8 cellular contexts compared by ENCODE assay signal in genomic region chr13:26186141-26186870, GRCh38. TPM values are rescaled to one million over a fixed set of nuclear protein-coding genes. Genes with fewer than 3 reads are reported as not detected.
DNase-seq lines count a peak whose midpoint lies in the region; ATAC-seq and TF ChIP-seq lines count a peak whose summit lies in the region.

No MANE protein-coding gene starts in this region.

- H3K4me3 ChIP-seq in epithelial cell of proximal tubule (ENCODE audit: low read depth, low read length): peak overlapping the region; percentile 70

- DNase-seq in COR-L47 (lab: John Stamatoyannopoulos, UW): peak; percentile 96
- peak; percentile 100 for DNase-seq in HT-29 (ENCODE audit: low spot score)
- peak; percentile 91 for DNase-seq in OCI-M1 (lab: John Stamatoyannopoulos, UW)
- DNase-seq in activated T-cell treated with anti-CD3 and anti-CD28 coated beads, Interleukin-2, amount 50 U/mL, for 1 hour: peak; percentile 93
- DNase-seq in epithelial cell of proximal tubule (ENCODE audit: low read depth): peak; percentile 54
- DNase-seq in mucosa of gallbladder (ENCODE audit: low spot score): peak; percentile 90
- peak; percentile 82 for DNase-seq in stimulated activated CD8-positive, alpha-beta memory T cell treated with anti-CD3 and anti-CD28 coated beads, Interleukin-4, amount 100 ng/mL, for 24 hours (ENCODE audit: low read depth)

- ATAC-seq in GM19468 (IDR thresholded peaks at IDR 0.05; ENCODE audit: extremely low read depth, unreplicated experiment): peak; percentile 72

- TF ChIP-seq CTCF in epithelial cell of proximal tubule (conservative IDR thresholded peaks at IDR 0.05; ENCODE audit: low read depth, low read length): peak; percentile 56

RNA-seq across cellular contexts. Expression of gene RNF6, which starts 35.8 kb away (rescaled TPM):
- 50.3 and 55.6 TPM in 2 replicates for total RNA-seq in HT-29 (2014; rRNA removed; shearing (Covaris generic))
- total RNA-seq in epithelial cell of proximal tubule: 19.7 and 24.1 TPM in 2 replicates
- 28.2 TPM for total RNA-seq in mucosa of gallbladder

Comparison
In these comparisons a context has a peak if more than half of its experiments do, and no peak if none do; other contexts are left out.
1. Peak in every context shown above with its lines: DNase-seq, ATAC-seq and H3K4me3 ChIP-seq.